26 cellular contexts compared by ENCODE assay signal in genomic region chr18:58418361-58418760, GRCh38.
DNase-seq lines count a peak whose midpoint lies in the region; ATAC-seq, FAIRE-seq and TF ChIP-seq lines count a peak whose summit lies in the region.
"Had no signal": no experiment of that assay in that cellular context is flagged by ENCODE, and none has a peak within 500 bp of the region (broad histone marks: within the 10 kb centered on the region; RNA-seq: fewer than 3 reads in every experiment).

No MANE protein-coding gene starts in this region.

- intact Hi-C loops in HepG2 (cut with micrococcal nuclease; ENCODE audit: unreplicated experiment): loop anchor here (10.0 kb wide), 1 partner anchor 794 kb away; the partner anchor contains the start of gene NARS1

- no peaks in the 10 kb centered on the region for H4K20me1 ChIP-seq in astrocyte (ENCODE audit: insufficient read depth, low read length)
- no peaks in the 10 kb centered on the region for H4K20me1 ChIP-seq in HepG2 (ENCODE audit: insufficient read depth, low read length)

- no peak overlapping the region for H2BK12ac ChIP-seq in mesenchymal stem cell (ENCODE audit: low read length in 2 of 2)

- TF ChIP-seq POLR2A in HepG2 (IDR thresholded peaks at IDR 0.05; ENCODE audit: insufficient read depth in 1 of 2, low read depth in 2 of 2, low read length in 2 of 2): no peak

- H3K4me1 Mint-ChIP-seq in activated CD4-positive, alpha-beta T cell treated with anti-CD3 and anti-CD28 coated beads, Interleukin-2, amount 10 ng/mL, durations not matched to agents 7 days and 5 days: no peaks in the 10 kb centered on the region
- H3K4me1 Mint-ChIP-seq in astrocyte (ENCODE audit: low read depth, unreplicated experiment): peaks cover 15% of the 10 kb centered on the region
- H3K4me1 Mint-ChIP-seq: CD4-positive, CD25-positive, alpha-beta regulatory T cell; IgD-negative memory B cell had no signal

- H3K18ac ChIP-seq in mesenchymal stem cell (ENCODE audit: low read depth in 1 of 2, low read length in 2 of 2): no peak overlapping the region

- H3K79me2 ChIP-seq in astrocyte (ENCODE audit: insufficient read depth, low read length) (no peaks in the 10 kb centered on the region), HepG2 (ENCODE audit: insufficient read depth, low read length) (peaks cover 8% of the 10 kb centered on the region)

- H3K9ac ChIP-seq in astrocyte (ENCODE audit: low read length) (no peak overlapping the region), HepG2 (ENCODE audit: insufficient read depth, low read depth, low read length) (peak overlapping the region; percentile 27; the same call in 1 of the 2 replicates), mesenchymal stem cell (ENCODE audit: low read length) (no peak overlapping the region)
- H3K9ac ChIP-seq: GM23248, KMS-11, SK-N-SH had no signal

- no peaks in the 10 kb centered on the region for H3K36me3 Mint-ChIP-seq in activated CD4-positive, alpha-beta T cell treated with anti-CD3 and anti-CD28 coated beads, Interleukin-2, amount 10 ng/mL, durations not matched to agents 7 days and 5 days (ENCODE audit: low read depth)
- H3K36me3 Mint-ChIP-seq in astrocyte (ENCODE audit: low read depth, unreplicated experiment): no peaks in the 10 kb centered on the region
- H3K36me3 Mint-ChIP-seq: CD4-positive, CD25-positive, alpha-beta regulatory T cell had no signal

- no peak overlapping the region for H2BK120ac ChIP-seq in mesenchymal stem cell (ENCODE audit: low read depth, low read length)

- H2AFZ ChIP-seq in astrocyte (ENCODE audit: low read depth, low read length) (no peak overlapping the region), HepG2 (ENCODE audit: low read length) (no peak overlapping the region), mesenchymal stem cell (ENCODE audit: low read depth, low read length) (no peak overlapping the region)
- H2AFZ ChIP-seq: GM23248 had no signal

- H3K23ac ChIP-seq in mesenchymal stem cell (ENCODE audit: low read length in 2 of 2): no peak overlapping the region

- peaks cover 22% of the 10 kb centered on the region for H3K4me1 ChIP-seq in astrocyte (ENCODE audit: insufficient read depth, low read length)
- H3K4me1 ChIP-seq in HepG2 (ENCODE audit: insufficient read depth, low read length): peaks cover 55% of the 10 kb centered on the region
- peaks cover 15% of the 10 kb centered on the region for H3K4me1 ChIP-seq in mesenchymal stem cell (ENCODE audit: control insufficient read depth, insufficient read depth, low read depth, low read length)

- no peak overlapping the region for H3K4ac ChIP-seq in mesenchymal stem cell (ENCODE audit: low read depth in 1 of 2, low read length in 2 of 2)

- no peak overlapping the region for H4K91ac ChIP-seq in mesenchymal stem cell (ENCODE audit: low read length)

- no TSS peak for BruUV-seq in HepG2 (replicated peaks; lab: Mats Ljungman, UMichigan)

- WGBS in HepG2 (ENCODE audit: low lambda C conversion rate): 98% methylated on average over 4 of the region's 4 CpGs
- WGBS in mesenchymal stem cell: 100% methylated on average over 2 of the region's 4 CpGs

- in situ Hi-C loops in HepG2 (cut with HindIII; ENCODE audit: extremely low pct_ligation_motif_present, low pct_unique_long_range_greater_than_20kb): loop anchor here (10.0 kb wide), 1 partner anchor 394 kb away; no protein-coding TSS in a partner anchor

- no peaks in the 10 kb centered on the region for H3K79me1 ChIP-seq in mesenchymal stem cell (replicated peaks; ENCODE audit: low read length, poor library complexity, severe bottlenecking)

- H3K4me2 ChIP-seq in astrocyte (ENCODE audit: low read length) (peak overlapping the region; percentile 57), HepG2 (ENCODE audit: low read depth, low read length) (no peak overlapping the region), mesenchymal stem cell (ENCODE audit: low read length, poor library complexity, severe bottlenecking) (no peak overlapping the region)
- H3K4me2 ChIP-seq: KMS-11, SK-N-SH had no signal

- POLR2A ChIA-PET in activated CD4-positive, alpha-beta T cell treated with anti-CD3 and anti-CD28 coated beads, Interleukin-2, amount 10 ng/mL, durations not matched to agents 7 days and 5 days (lab: Charles Lee): no interaction called here
- POLR2A ChIA-PET in HepG2 (lab: Yijun Ruan, JAX): interaction anchor here (6.8 kb wide), 1 partner anchor 13 kb away, joined by 181 read pairs; no protein-coding TSS in a partner anchor

- no peak for DNase-seq in activated CD4-positive, alpha-beta T cell treated with anti-CD3 and anti-CD28 coated beads, Interleukin-2, amount 10 ng/mL, durations not matched to agents 7 days and 5 days
- DNase-seq in activated CD4-positive, alpha-beta T cell treated with anti-CD3 and anti-CD28 coated beads, Interleukin-2, amount 50 U/mL, for 1 hour: no peak
- no peak for DNase-seq in astrocyte (ENCODE audit: low read depth)
- no peak for DNase-seq in HepG2 (ENCODE audit: low spot score)
- no peak for DNase-seq in mesenchymal stem cell
- DNase-seq in DMS114 treated with DMSO at 0.1 percent for 48 hours (lab: John Stamatoyannopoulos, UW; ENCODE audit: unreplicated experiment): no peak
- DNase-seq: CD4-positive, CD25-positive, alpha-beta regulatory T cell; DMS53; H7; NCI-H1048; NCI-H1417 treated with DMSO at 0.1 percent for 48 hours; NCI-H1694 treated with DMSO at 0.1 percent for 48 hours; NCI-H2081; NCI-H2171; NCI-H226; NCI-H510A; NCI-H69; SK-N-SH had no signal

- no peak overlapping the region for H2BK5ac ChIP-seq in mesenchymal stem cell (ENCODE audit: low read depth, low read length, poor library complexity, severe bottlenecking)

- FAIRE-seq in astrocyte (lab: Jason Lieb, UNC) (no peak), HepG2 (lab: Jason Lieb, UNC) (no peak)
- FAIRE-seq: D721Med, RCC 7860 had no signal

- H3K14ac ChIP-seq in mesenchymal stem cell (ENCODE audit: low read length in 2 of 2): no peak overlapping the region

- peaks cover 8% of the 10 kb centered on the region for H3K27me3 Mint-ChIP-seq in activated CD4-positive, alpha-beta T cell treated with anti-CD3 and anti-CD28 coated beads, Interleukin-2, amount 10 ng/mL, durations not matched to agents 7 days and 5 days
- H3K27me3 Mint-ChIP-seq in astrocyte (ENCODE audit: low read depth, unreplicated experiment): peaks cover 15% of the 10 kb centered on the region

- H3K9me3 Mint-ChIP-seq in activated CD4-positive, alpha-beta T cell treated with anti-CD3 and anti-CD28 coated beads, Interleukin-2, amount 10 ng/mL, durations not matched to agents 7 days and 5 days: no peaks in the 10 kb centered on the region
- peaks cover 10% of the 10 kb centered on the region for H3K9me3 Mint-ChIP-seq in astrocyte (ENCODE audit: unreplicated experiment)

- CTCF ChIA-PET in activated CD4-positive, alpha-beta T cell treated with anti-CD3 and anti-CD28 coated beads, Interleukin-2, amount 10 ng/mL, durations not matched to agents 7 days and 5 days (lab: Charles Lee): no interaction called here
- CTCF ChIA-PET in HepG2 (lab: Yijun Ruan, JAX; ENCODE audit: low intra/inter-chr PET ratio, low total read pairs): no interaction called here

- H3K27me3 ChIP-seq in astrocyte (ENCODE audit: insufficient read depth, low read length): no peaks in the 10 kb centered on the region
- H3K27me3 ChIP-seq in HepG2 (ENCODE audit: control insufficient read depth in 1 of 2, insufficient read depth in 2 of 2, low read length in 2 of 2): no peaks in the 10 kb centered on the region
- peaks cover 0 to 4% of the 10 kb centered on the region in 2 experiments for H3K27me3 ChIP-seq in mesenchymal stem cell (ENCODE audit: control insufficient read depth in 1 of 2, insufficient read depth in 1 of 2, low read length in 2 of 2)

- H3K27ac Mint-ChIP-seq in activated CD4-positive, alpha-beta T cell treated with anti-CD3 and anti-CD28 coated beads, Interleukin-2, amount 10 ng/mL, durations not matched to agents 7 days and 5 days: peak overlapping the region; percentile 58
- H3K27ac Mint-ChIP-seq in astrocyte (ENCODE audit: unreplicated experiment): no peak overlapping the region
- H3K27ac Mint-ChIP-seq: CD4-positive, CD25-positive, alpha-beta regulatory T cell; IgD-negative memory B cell had no signal

- no peak for TF ChIP-seq RAD21 in HepG2 (CRISPR knock-in tag; IDR thresholded peaks at IDR 0.05)

- TF ChIP-seq EP300 in HepG2 (IDR thresholded peaks at IDR 0.05; ENCODE audit: low read depth in 2 of 2, low read length in 2 of 2): no peak
- TF ChIP-seq EP300 in HepG2 (CRISPR knock-in tag; IDR thresholded peaks at IDR 0.05; ENCODE audit: borderline replicate concordance): no peak

- H2BK15ac ChIP-seq in mesenchymal stem cell (ENCODE audit: low read depth, poor library complexity, severe bottlenecking): no peak overlapping the region

- no peak overlapping the region for H3K27ac ChIP-seq in astrocyte (ENCODE audit: low read depth, low read length)
- peak overlapping the region; percentile 98 for H3K27ac ChIP-seq in HepG2 (ENCODE audit: extremely low read length, insufficient read depth, low read length)
- H3K27ac ChIP-seq in mesenchymal stem cell (ENCODE audit: low read length, poor library complexity, severe bottlenecking): no peak overlapping the region
- H3K27ac ChIP-seq: 22Rv1, GM23248, KMS-11 had no signal

- H3K4me3 ChIP-seq in astrocyte (ENCODE audit: insufficient read depth, low read depth, low read length) (no peak overlapping the region), HepG2 (replicated peaks in 1 of 3; ENCODE audit: insufficient read depth in 1 of 3, low read depth in 2 of 3, low read length in 3 of 3) (no peak overlapping the region), mesenchymal stem cell (ENCODE audit: insufficient read depth in 1 of 2, low read depth in 1 of 2, low read length in 2 of 2) (no peak overlapping the region)
- H3K4me3 ChIP-seq: GM23248 had no signal

- H3K9me3 ChIP-seq in astrocyte (ENCODE audit: insufficient read depth, low read depth, low read length) (no peaks in the 10 kb centered on the region), HepG2 (ENCODE audit: low read length) (no peaks in the 10 kb centered on the region), mesenchymal stem cell (ENCODE audit: control insufficient read depth, low read length) (no peaks in the 10 kb centered on the region)
- H3K9me3 ChIP-seq: SK-N-SH had no signal

- TF ChIP-seq CTCF in astrocyte (IDR thresholded peaks at IDR 0.05; ENCODE audit: insufficient read depth, low read depth, low read length): no peak
- no peak for TF ChIP-seq CTCF in HepG2 (CRISPR knock-in tag; IDR thresholded peaks at IDR 0.05)

- H2AK5ac ChIP-seq in mesenchymal stem cell (ENCODE audit: low read length, severe bottlenecking): no peak overlapping the region

- H4K8ac ChIP-seq in mesenchymal stem cell (ENCODE audit: low read length): no peak overlapping the region

- ATAC-seq in HepG2 (no peak), GM19452 (IDR thresholded peaks at IDR 0.05; ENCODE audit: unreplicated experiment) (no peak), HG02885 (IDR thresholded peaks at IDR 0.05; ENCODE audit: poor library complexity, unreplicated experiment) (no peak)

- no peak overlapping the region for H3K4me3 Mint-ChIP-seq in activated CD4-positive, alpha-beta T cell treated with anti-CD3 and anti-CD28 coated beads, Interleukin-2, amount 10 ng/mL, durations not matched to agents 7 days and 5 days
- no peak overlapping the region for H3K4me3 Mint-ChIP-seq in astrocyte (ENCODE audit: unreplicated experiment)
- H3K4me3 Mint-ChIP-seq: CD4-positive, CD25-positive, alpha-beta regulatory T cell; IgD-negative memory B cell had no signal

- H3K36me3 ChIP-seq in astrocyte (ENCODE audit: insufficient read depth, low read length) (no peaks in the 10 kb centered on the region), HepG2 (replicated peaks in 1 of 2; ENCODE audit: control insufficient read depth in 1 of 2, insufficient read depth in 2 of 2, low read length in 2 of 2) (no peaks in the 10 kb centered on the region), mesenchymal stem cell (ENCODE audit: control insufficient read depth in 1 of 2, insufficient read depth in 2 of 2, low read depth in 1 of 2, low read length in 2 of 2) (no peaks in the 10 kb centered on the region)
